27 cellular contexts compared by ENCODE assay signal in the genomic region with DNA sequence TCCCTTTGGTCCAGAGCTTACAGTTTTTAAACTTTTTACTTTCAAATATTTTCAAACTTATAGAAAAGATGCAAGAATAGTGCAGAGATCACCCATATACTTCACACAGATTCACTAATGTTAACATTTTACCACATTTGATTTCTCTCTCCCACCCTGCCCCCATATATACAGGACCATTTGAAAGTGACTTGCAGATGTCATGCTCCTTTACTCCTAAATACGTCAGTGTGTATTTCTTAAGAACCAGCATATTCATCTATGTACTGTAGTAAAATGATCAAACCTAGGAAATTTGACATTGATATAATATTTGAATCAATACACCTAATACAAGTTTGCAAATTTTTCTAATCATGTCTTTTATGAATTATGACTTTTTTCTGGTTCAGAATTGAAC.
"Had no signal": no experiment of that assay in that cellular context is flagged by ENCODE, and none has a peak within 500 bp of the region (broad histone marks: within the 10 kb centered on the region; RNA-seq: fewer than 3 reads in every experiment).

No MANE protein-coding gene starts in this region.

- H3K4me3 Mint-ChIP-seq: dendritic cell treated with granulocyte-macrophage colony-stimulating factor and Interleukin-4, amounts not matched to agents 40 ng/mL and 50 ng/mL, for 4 days; endodermal cell; stimulated activated naive CD8-positive, alpha-beta T cell treated with anti-CD3 and anti-CD28 coated beads, Interleukin-15, Interleukin-2, amounts not matched to agents 100 ng/mL and 50 ng/mL, for 24 hours had no signal

- H3K9me3 Mint-ChIP-seq: dendritic cell treated with granulocyte-macrophage colony-stimulating factor and Interleukin-4, amounts not matched to agents 40 ng/mL and 50 ng/mL, for 4 days; endodermal cell; stimulated activated effector memory CD8-positive, alpha-beta T cell treated with anti-CD3 and anti-CD28 coated beads, Interleukin-12 subunit alpha, Interleukin-12 subunit beta, amount 100 ng/mL, for 72 hours had no signal

- H3K27me3 Mint-ChIP-seq: dendritic cell treated with granulocyte-macrophage colony-stimulating factor and Interleukin-4, amounts not matched to agents 40 ng/mL and 50 ng/mL, for 4 days; naive thymus-derived CD4-positive, alpha-beta T cell; stimulated activated naive CD8-positive, alpha-beta T cell treated with anti-CD3 and anti-CD28 coated beads, Interleukin-15, Interleukin-2, amounts not matched to agents 100 ng/mL and 50 ng/mL, for 24 hours had no signal

- H3K27ac Mint-ChIP-seq: endodermal cell; stimulated activated effector memory CD8-positive, alpha-beta T cell treated with anti-CD3 and anti-CD28 coated beads, Interleukin-12 subunit alpha, Interleukin-12 subunit beta, amount 100 ng/mL, for 72 hours had no signal

- DNase-seq: colonic mucosa; effector CD8-positive, alpha-beta T cell; endodermal cell; foreskin fibroblast; gastrocnemius medialis; head of caudate nucleus; kidney; left cardiac atrium; left lung; mesendoderm; midbrain; naive thymus-derived CD4-positive, alpha-beta T cell; occipital lobe; ovary; posterior cingulate gyrus; psoas muscle; right cardiac atrium; sigmoid colon; stimulated activated CD4-positive, alpha-beta T cell treated with anti-CD3 and anti-CD28 coated beads, Interleukin-2, amount 100 ng/mL, for 24 hours; stimulated activated CD4-positive, alpha-beta T cell treated with anti-CD3 and anti-CD28 coated beads, Interleukin-4, amount 100 ng/mL, for 24 hours; transverse colon; upper lobe of right lung; uterus had no signal

- FAIRE-seq: kidney had no signal

- ATAC-seq: esophagus mucosa; gastrocnemius medialis; left cardiac atrium; left lung; naive thymus-derived CD4-positive, alpha-beta T cell; psoas muscle; right cardiac atrium; stimulated activated effector memory CD8-positive, alpha-beta T cell treated with anti-CD3 and anti-CD28 coated beads, Interleukin-12 subunit alpha, Interleukin-12 subunit beta, amount 100 ng/mL, for 72 hours; upper lobe of right lung had no signal

- H3K36me3 Mint-ChIP-seq: stimulated activated effector memory CD8-positive, alpha-beta T cell treated with anti-CD3 and anti-CD28 coated beads, Interleukin-12 subunit alpha, Interleukin-12 subunit beta, amount 100 ng/mL, for 72 hours had no signal
